ENCODE assay signal across 16 cellular contexts in genomic region chr13:75139291-75139690, GRCh38.
DNase-seq lines count a peak whose midpoint lies in the region; ATAC-seq and TF ChIP-seq lines count a peak whose summit lies in the region.
"Had no signal": no experiment of that assay in that cellular context is flagged by ENCODE, and none has a peak within 500 bp of the region (broad histone marks: within the 10 kb centered on the region; RNA-seq: fewer than 3 reads in every experiment).

No MANE protein-coding gene starts in this region.

- intact Hi-C loops in lower leg skin (cut with DNase I; ENCODE audit: low total_unique reads), result no loop called here

- no peaks in the 10 kb centered on the region for H3K4me1 ChIP-seq in smooth muscle cell (ENCODE audit: low read depth)
- H3K4me1 ChIP-seq: BLaER1 had no signal

- peaks cover 4% of the 10 kb centered on the region for H3K27me3 Mint-ChIP-seq in activated T-cell treated with anti-CD3 and anti-CD28 coated beads, Interleukin-2, amount 50 U/mL, for 24 hours
- H3K27me3 Mint-ChIP-seq in activated T-cell treated with anti-CD3 and anti-CD28 coated beads, Interleukin-2, amount 50 U/mL, for 4 hours (ENCODE audit: low read depth), result no peaks in the 10 kb centered on the region

- peak; percentile 23 for DNase-seq in LNCaP clone FGC (ENCODE audit: low read depth)
- DNase-seq in astrocyte of the spinal cord (ENCODE audit: low read depth, low spot score), result peak; percentile 35
- peak; percentile 31 for DNase-seq in fibroblast of the conjunctiva (ENCODE audit: low read depth)
- DNase-seq in smooth muscle cell (lab: John Stamatoyannopoulos, UW; ENCODE audit: unreplicated experiment), result no peak
- DNase-seq in activated T-cell treated with anti-CD3 and anti-CD28 coated beads, Interleukin-2, amount 50 U/mL, for 24 hours, result no peak
- no peak for DNase-seq in lower leg skin (ENCODE audit: low spot score in 2 of 2)
- DNase-seq in activated T-cell treated with anti-CD3 and anti-CD28 coated beads, Interleukin-2, amount 50 U/mL, for 4 hours, result no peak
- DNase-seq: Karpas-422, NCI-H1436, NCI-H2081, NCI-H2227 treated with DMSO at 0.1 percent for 48 hours, NCI-H526 treated with DMSO at 0.1 percent for 48 hours, Right ventricle myocardium superior, SK-N-SH had no signal

- H4K20me1 ChIP-seq in smooth muscle cell (ENCODE audit: low read depth), result no peaks in the 10 kb centered on the region
- H4K20me1 ChIP-seq: BLaER1 had no signal

- no peak overlapping the region for H3K9ac ChIP-seq in smooth muscle cell (ENCODE audit: low read depth)
- H3K9ac ChIP-seq: BLaER1, SK-N-SH had no signal

- H2AFZ ChIP-seq in smooth muscle cell (ENCODE audit: low read depth), result peak overlapping the region; percentile 1

- H3K4me2 ChIP-seq in smooth muscle cell, result no peak overlapping the region
- H3K4me2 ChIP-seq: BLaER1, SK-N-SH had no signal

- TF ChIP-seq POLR2A in lower leg skin (IDR thresholded peaks at IDR 0.05), result no peak

- no peaks in the 10 kb centered on the region for H3K9me3 ChIP-seq in smooth muscle cell (replicated peaks; ENCODE audit: low read depth)

- in situ Hi-C loops in astrocyte of the spinal cord (cut with HindIII; ENCODE audit: low sequenced_read_pairs), result no loop called here

- H3K27ac ChIP-seq in smooth muscle cell (ENCODE audit: low read depth), result no peak overlapping the region
- H3K27ac ChIP-seq: BLaER1 had no signal

- no peaks in the 10 kb centered on the region for H3K79me2 ChIP-seq in smooth muscle cell (ENCODE audit: low read depth)

- no peak for ATAC-seq in activated T-cell treated with anti-CD3 and anti-CD28 coated beads, Interleukin-2, amount 50 U/mL, for 4 hours
- ATAC-seq: HepG2 had no signal

- H3K36me3 ChIP-seq in smooth muscle cell (ENCODE audit: low read depth), result peaks cover 3% of the 10 kb centered on the region
- H3K36me3 ChIP-seq: BLaER1 had no signal

- no peaks in the 10 kb centered on the region for H3K4me1 Mint-ChIP-seq in activated T-cell treated with anti-CD3 and anti-CD28 coated beads, Interleukin-2, amount 50 U/mL, for 24 hours (ENCODE audit: low read depth)
- H3K4me1 Mint-ChIP-seq in activated T-cell treated with anti-CD3 and anti-CD28 coated beads, Interleukin-2, amount 50 U/mL, for 4 hours (ENCODE audit: low read depth), result no peaks in the 10 kb centered on the region

- H3K9me3 Mint-ChIP-seq in activated T-cell treated with anti-CD3 and anti-CD28 coated beads, Interleukin-2, amount 50 U/mL, for 24 hours, result peaks cover 10% of the 10 kb centered on the region
- peaks cover 8% of the 10 kb centered on the region for H3K9me3 Mint-ChIP-seq in activated T-cell treated with anti-CD3 and anti-CD28 coated beads, Interleukin-2, amount 50 U/mL, for 4 hours

- H3F3A ChIP-seq in smooth muscle cell (ENCODE audit: low read depth), result no peaks in the 10 kb centered on the region

- TF ChIP-seq CTCF in LNCaP clone FGC (IDR thresholded peaks at IDR 0.05; ENCODE audit: control insufficient read depth, extremely low read depth, insufficient read depth) (no peak), astrocyte of the spinal cord (IDR thresholded peaks at IDR 0.05; ENCODE audit: low read depth, low read length) (no peak), smooth muscle cell (IDR thresholded peaks at IDR 0.05; ENCODE audit: borderline replicate concordance, insufficient read depth, poor library complexity, severe bottlenecking) (no peak), lower leg skin (IDR thresholded peaks at IDR 0.05) (no peak)

- H3K27ac Mint-ChIP-seq in activated T-cell treated with anti-CD3 and anti-CD28 coated beads, Interleukin-2, amount 50 U/mL, for 24 hours, result no peak overlapping the region

- H3K4me3 Mint-ChIP-seq in activated T-cell treated with anti-CD3 and anti-CD28 coated beads, Interleukin-2, amount 50 U/mL, for 24 hours, result no peak overlapping the region
- H3K4me3 Mint-ChIP-seq in activated T-cell treated with anti-CD3 and anti-CD28 coated beads, Interleukin-2, amount 50 U/mL, for 4 hours, result no peak overlapping the region

- no peaks in the 10 kb centered on the region for H3K27me3 ChIP-seq in smooth muscle cell (ENCODE audit: low read depth)
- H3K27me3 ChIP-seq: BLaER1 had no signal

- no peak overlapping the region for H3K4me3 ChIP-seq in LNCaP clone FGC (ENCODE audit: low read depth, low read length)
- H3K4me3 ChIP-seq in astrocyte of the spinal cord (ENCODE audit: low read depth, low read length), result no peak overlapping the region
- H3K4me3 ChIP-seq in smooth muscle cell, result no peak overlapping the region
- no peak overlapping the region for H3K4me3 ChIP-seq in lower leg skin (ENCODE audit: low read depth, poor library complexity, severe bottlenecking)
- H3K4me3 ChIP-seq: BLaER1 had no signal

- H3K36me3 Mint-ChIP-seq in activated T-cell treated with anti-CD3 and anti-CD28 coated beads, Interleukin-2, amount 50 U/mL, for 24 hours (ENCODE audit: low read depth), result no peaks in the 10 kb centered on the region
- no peaks in the 10 kb centered on the region for H3K36me3 Mint-ChIP-seq in activated T-cell treated with anti-CD3 and anti-CD28 coated beads, Interleukin-2, amount 50 U/mL, for 4 hours (ENCODE audit: insufficient read depth)

Comparison
In these comparisons a context has a peak if more than half of its experiments do, and no peak if none do; other contexts are left out.
1. DNase-seq: peak in LNCaP clone FGC (single experiment), astrocyte of the spinal cord (single experiment) and fibroblast of the conjunctiva (single experiment); none in smooth muscle cell (single experiment), activated T-cell treated with anti-CD3 and anti-CD28 coated beads, Interleukin-2, amount 50 U/mL, for 24 hours (single experiment), lower leg skin (0 of 2) and activated T-cell treated with anti-CD3 and anti-CD28 coated beads, Interleukin-2, amount 50 U/mL, for 4 hours (single experiment).